8 cellular contexts compared by ENCODE assay signal in genomic region chr11:2377511-2378443, GRCh38. TPM values are rescaled to one million over a fixed set of nuclear protein-coding genes. Genes with fewer than 3 reads are reported as not detected.
DNase-seq lines count a peak whose midpoint lies in the region; ATAC-seq, FAIRE-seq and TF ChIP-seq lines count a peak whose summit lies in the region.

No MANE protein-coding gene starts in this region.

- H3K27ac ChIP-seq in DND-41 (ENCODE audit: low read length) (peak overlapping the region; percentile 78), Peyer's patch (peak overlapping the region; percentile 87 to 97 (median 94)), pancreas (peak overlapping the region; percentile 84 to 92 (median 89))

- peak overlapping the region; percentile 98 for H3K4me2 ChIP-seq in DND-41 (ENCODE audit: insufficient read depth, low read length)

- WGBS in pancreas, 2 donors = 1 to 2% methylated on average over 36 to 88 of the region's 88 CpGs

- H3K9me3 Mint-ChIP-seq in activated naive CD4-positive, alpha-beta T cell treated with anti-CD3 and anti-CD28 coated beads, Interleukin-2, amount 50 U/mL, for 72 hours = no peaks in the 10 kb centered on the region

- peak overlapping the region; percentile 59 for H2AFZ ChIP-seq in DND-41 (ENCODE audit: low read depth, low read length)

- peaks cover 70% of the 10 kb centered on the region for H4K20me1 ChIP-seq in DND-41 (ENCODE audit: insufficient read depth, low read length)

- no peak for TF ChIP-seq POLR2A in Peyer's patch (IDR thresholded peaks at IDR 0.05)

- H3K9me3 ChIP-seq in DND-41 (ENCODE audit: insufficient read depth, low read length, severe bottlenecking) (no peaks in the 10 kb centered on the region), Peyer's patch (no peaks in the 10 kb centered on the region), pancreas (no peaks in the 10 kb centered on the region)

- peak overlapping the region; percentile 91 to 98 for H3K4me3 ChIP-seq in DND-41 (ENCODE audit: low read depth in 1 of 2, low read length in 2 of 2)
- peak overlapping the region; percentile 98 for H3K4me3 ChIP-seq in HFF-Myc (replicated peaks; ENCODE audit: low read depth, low read length)
- H3K4me3 ChIP-seq in Peyer's patch = peak overlapping the region; percentile 92 to 100 (median 96)
- H3K4me3 ChIP-seq in pancreas = peak overlapping the region; percentile 85 to 100 (median 96)

- intact Hi-C loops in head of caudate nucleus (cut with DNase I) = loop anchor here (10.0 kb wide), 1 partner anchor 63 kb away; no protein-coding TSS in a partner anchor
- intact Hi-C loops in pancreas (cut with DNase I) = no loop called here

- H3K4me1 ChIP-seq in DND-41 (ENCODE audit: insufficient read depth, low read length) (peaks cover 45% of the 10 kb centered on the region), Peyer's patch (peaks cover 0 to 49% (median 45%) of the 10 kb centered on the region in 4 donors), pancreas (peaks cover 30 to 41% (median 31%) of the 10 kb centered on the region in 3 donors)

- H3K27ac Mint-ChIP-seq in activated naive CD4-positive, alpha-beta T cell treated with anti-CD3 and anti-CD28 coated beads, Interleukin-2, amount 50 U/mL, for 72 hours = peak overlapping the region; percentile 87 to 92

- H3K36me3 ChIP-seq in DND-41 (ENCODE audit: insufficient read depth, low read length) (peaks cover 37% of the 10 kb centered on the region), Peyer's patch (no peaks in the 10 kb centered on the region), pancreas (no peaks in the 10 kb centered on the region)

- FAIRE-seq in pancreas (lab: Jason Lieb, UNC) = no peak

- H3K9ac ChIP-seq in DND-41 (ENCODE audit: low read depth, low read length) = peak overlapping the region; percentile 97

- H3K79me2 ChIP-seq in DND-41 (ENCODE audit: insufficient read depth, low read length) = peaks cover 55% of the 10 kb centered on the region

- no peak for TF ChIP-seq CTCF in DND-41 (IDR thresholded peaks at IDR 0.05; ENCODE audit: borderline replicate concordance, extremely low read depth, low read length, poor library complexity, severe bottlenecking)
- TF ChIP-seq CTCF in HFF-Myc (IDR thresholded peaks at IDR 0.05; ENCODE audit: low read depth, low read length, missing control alignments) = no peak
- TF ChIP-seq CTCF in Peyer's patch (IDR thresholded peaks at IDR 0.05) = no peak
- TF ChIP-seq CTCF in pancreas (IDR thresholded peaks at IDR 0.05) = no peak

- ATAC-seq in DND-41 (ENCODE audit: insufficient read depth, low read depth) (peak; percentile 63), pancreas (peak; percentile 48 to 58 (median 54)), HG03442 (IDR thresholded peaks at IDR 0.05; ENCODE audit: unreplicated experiment) (no peak)
- peak; percentile 58 to 59 for ATAC-seq in activated naive CD4-positive, alpha-beta T cell treated with anti-CD3 and anti-CD28 coated beads, Interleukin-2, amount 50 U/mL, for 72 hours

- H3K36me3 Mint-ChIP-seq in activated naive CD4-positive, alpha-beta T cell treated with anti-CD3 and anti-CD28 coated beads, Interleukin-2, amount 50 U/mL, for 72 hours = peaks cover 0 to 4% of the 10 kb centered on the region in 2 donors

- peak; percentile 67 for DNase-seq in DND-41
- DNase-seq in HFF-Myc (ENCODE audit: extremely low read depth, low read depth) = no peak
- peak; percentile 71 to 85 (median 83) for DNase-seq in Peyer's patch
- DNase-seq in activated naive CD4-positive, alpha-beta T cell treated with anti-CD3 and anti-CD28 coated beads, Interleukin-2, amount 50 U/mL, for 72 hours (ENCODE audit: low spot score in 2 of 2) = peak in 1 of 2 donors; percentile 65
- DNase-seq in head of caudate nucleus = peak in 41 of 42 donors; percentile 44 to 90 (median 74)
- peak in 5 of 6 donors; percentile 59 to 85 (median 77) for DNase-seq in pancreas
- no peak for DNase-seq in OCI-M2 (lab: John Stamatoyannopoulos, UW; ENCODE audit: unreplicated experiment)

- H3K27me3 ChIP-seq in DND-41 (ENCODE audit: insufficient read depth, low read length, poor library complexity) = no peaks in the 10 kb centered on the region
- H3K27me3 ChIP-seq in Peyer's patch = no peaks in the 10 kb centered on the region
- H3K27me3 ChIP-seq in pancreas = no peaks in the 10 kb centered on the region

RNA-seq across cellular contexts. Expression of gene CD81, which starts 0.7 kb away (rescaled TPM):
- 100 to 1,000 TPM in 2 of 4 donors, 10 to 100 TPM in 2; 49.2 to 124 (median 100) TPM for total RNA-seq in Peyer's patch
- 100 to 1,000 TPM; 107 to 142 TPM for total RNA-seq in activated naive CD4-positive, alpha-beta T cell treated with anti-CD3 and anti-CD28 coated beads, Interleukin-2, amount 50 U/mL, for 72 hours
- total RNA-seq in pancreas = 100 to 1,000 TPM; 154 to 337 (median 236) TPM
- polyA plus RNA-seq in pancreas = 100 to 1,000 TPM; 166 to 392 TPM

RNA-seq across cellular contexts. Expression of gene TSSC4, which starts 22.8 kb away (rescaled TPM):
- 10 to 100 TPM; 16.5 to 40.2 (median 34.1) TPM for total RNA-seq in Peyer's patch
- total RNA-seq in activated naive CD4-positive, alpha-beta T cell treated with anti-CD3 and anti-CD28 coated beads, Interleukin-2, amount 50 U/mL, for 72 hours = 10 to 100 TPM; 31.8 to 38.7 TPM
- total RNA-seq in pancreas = 10 to 100 TPM; 16.8 to 27.7 (median 19.7) TPM
- 10 to 100 TPM; 54.3 to 60.0 TPM for polyA plus RNA-seq in pancreas

Comparison
In these comparisons a context has a peak if more than half of its experiments do, and no peak if none do; other contexts are left out.
1. DNase-seq: peak in DND-41 (single experiment), Peyer's patch (3 of 3), head of caudate nucleus (41 of 42) and pancreas (5 of 6); none in HFF-Myc (single experiment) and OCI-M2 (single experiment).
2. Peak in every context shown above with its lines, with median percentiles within 50 percentile points of each other: H3K27ac ChIP-seq and H3K4me3 ChIP-seq.